ENCODE assay signal across 22 cellular contexts in the genomic region with DNA sequence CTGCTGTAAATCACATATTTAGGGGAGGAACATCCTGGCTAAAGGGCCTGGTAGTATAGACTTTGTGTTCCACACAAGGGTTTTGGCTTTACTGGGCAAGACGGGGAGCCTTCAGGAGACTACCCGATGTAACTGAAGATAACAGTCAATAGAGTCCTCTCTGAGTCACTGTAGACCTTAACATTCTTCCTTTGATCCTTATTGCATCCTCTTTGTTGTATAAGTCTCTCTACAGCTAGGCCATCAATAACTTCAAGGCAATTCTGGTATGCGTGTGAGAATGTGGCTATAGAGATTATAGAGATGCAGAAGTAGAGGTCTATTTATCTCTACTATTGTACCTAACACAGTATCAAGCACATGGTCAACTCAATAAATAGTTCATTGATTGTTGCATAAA.
"Had no signal": no experiment of that assay in that cellular context is flagged by ENCODE, and none has a peak within 500 bp of the region (broad histone marks: within the 10 kb centered on the region; RNA-seq: fewer than 3 reads in every experiment).

No MANE protein-coding gene starts in this region.

- ATAC-seq: mucosa of descending colon; naive thymus-derived CD4-positive, alpha-beta T cell; natural killer cell treated with Interleukin-12 subunit alpha and Interleukin-12 subunit beta and Interleukin-15 and Interleukin-18, amount 100 ng/mL, for 72 hours; sciatic nerve; stimulated activated naive CD8-positive, alpha-beta T cell treated with anti-CD3 and anti-CD28 coated beads, Interleukin-15, amount 100 ng/mL, for 72 hours had no signal

- H3K4me2 ChIP-seq: hepatocyte had no signal

- H3K9me3 ChIP-seq: mucosa of descending colon, ovary, right atrium auricular region, tibial nerve, uterus had no signal

- H3K4me3 ChIP-seq: hepatocyte, left ventricle myocardium inferior, lung, mucosa of descending colon, ovary, right atrium auricular region, skin epidermis, tibial nerve, uterus had no signal

- H3K36me3 ChIP-seq: left ventricle myocardium inferior, ovary, right atrium auricular region, tibial nerve, uterus had no signal

- H3K4me1 ChIP-seq: left ventricle myocardium inferior, right atrium auricular region, uterus had no signal

- H3K27me3 ChIP-seq: hepatocyte, ovary, right atrium auricular region, tibial nerve, uterus had no signal

- H3K79me2 ChIP-seq: hepatocyte had no signal

- H2AFZ ChIP-seq: hepatocyte had no signal

- H3K27ac ChIP-seq: hepatocyte, left ventricle myocardium inferior, ovary, right atrium auricular region, skin epidermis, uterus had no signal

- DNase-seq: islet precursor cell; left ventricle myocardium inferior; mesendoderm; midbrain; mucosa of descending colon; naive thymus-derived CD4-positive, alpha-beta T cell; ovary; stimulated activated CD4-positive, alpha-beta T cell treated with anti-CD3 and anti-CD28 coated beads, Interleukin-12 subunit alpha, Interleukin-12 subunit beta, amount 100 ng/mL, for 4 hours; stimulated activated CD4-positive, alpha-beta T cell treated with anti-CD3 and anti-CD28 coated beads, Interleukin-15, amount 100 ng/mL, for 24 hours; stimulated activated CD4-positive, alpha-beta T cell treated with anti-CD3 and anti-CD28 coated beads, Interleukin-2, amount 100 ng/mL, for 24 hours; stimulated activated CD4-positive, alpha-beta T cell treated with anti-CD3 and anti-CD28 coated beads, Interleukin-4, amount 100 ng/mL, for 1 hour; stimulated activated naive CD4-positive, alpha-beta T cell; stimulated activated naive CD8-positive, alpha-beta T cell treated with anti-CD3 and anti-CD28 coated beads, Interleukin-15, amount 100 ng/mL, for 72 hours; substantia nigra; uterus had no signal
